31 cellular contexts compared by ENCODE assay signal in the genomic region with DNA sequence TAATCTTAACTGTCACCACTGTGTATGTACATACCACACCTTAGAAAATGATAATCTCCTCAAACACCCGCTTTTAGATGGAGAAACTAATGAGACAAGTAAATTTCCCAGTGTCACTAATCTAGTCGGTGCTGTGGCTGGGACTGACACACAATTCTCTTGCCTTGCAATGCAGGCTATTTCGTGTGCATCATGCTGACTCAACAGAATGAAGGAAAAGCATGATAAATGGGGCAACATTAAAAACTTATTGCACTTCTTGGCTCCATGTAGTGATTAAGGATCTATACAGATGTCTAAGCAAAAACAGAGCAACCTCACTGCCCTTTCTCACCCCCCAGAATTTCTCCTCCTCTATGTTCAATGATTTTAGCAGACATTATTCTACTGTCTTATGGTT.
"Had no signal": no experiment of that assay in that cellular context is flagged by ENCODE, and none has a peak within 500 bp of the region (broad histone marks: within the 10 kb centered on the region; RNA-seq: fewer than 3 reads in every experiment).

No MANE protein-coding gene starts in this region.

- H3K27ac Mint-ChIP-seq: activated CD4-positive, alpha-beta memory T cell treated with anti-CD3 and anti-CD28 coated beads for 36 hours; activated CD4-positive, alpha-beta T cell treated with anti-CD3 and anti-CD28 coated beads for 36 hours; activated CD4-positive, alpha-beta T cell treated with anti-CD3 and anti-CD28 coated beads, Interleukin-2, amount 10 ng/mL, durations not matched to agents 24 days and 14 days; activated naive CD4-positive, alpha-beta T cell treated with anti-CD3 and anti-CD28 coated beads, Interleukin-2, amount 10 ng/mL, durations not matched to agents 7 days and 5 days; activated naive CD4-positive, alpha-beta T cell treated with anti-CD3 and anti-CD28 coated beads, Interleukin-2, amount 50 U/mL, for 72 hours; activated naive CD8-positive, alpha-beta T cell treated with anti-CD3 and anti-CD28 coated beads, Interleukin-2, amount 10 ng/mL, durations not matched to agents 7 days and 5 days; activated T-cell treated with anti-CD3 and anti-CD28 coated beads, Interleukin-2, amount 50 U/mL, for 24 hours; activated T-cell treated with anti-CD3 and anti-CD28 coated beads, Interleukin-2, amount 50 U/mL, for 72 hours had no signal

- H3K4me1 Mint-ChIP-seq: activated CD4-positive, alpha-beta T cell treated with anti-CD3 and anti-CD28 coated beads for 36 hours; activated CD4-positive, alpha-beta T cell treated with anti-CD3 and anti-CD28 coated beads, Interleukin-2, amount 10 ng/mL, durations not matched to agents 24 days and 14 days; activated naive CD4-positive, alpha-beta T cell treated with anti-CD3 and anti-CD28 coated beads, Interleukin-2, amount 10 ng/mL, durations not matched to agents 7 days and 5 days; activated naive CD8-positive, alpha-beta T cell treated with anti-CD3 and anti-CD28 coated beads, Interleukin-2, amount 10 ng/mL, durations not matched to agents 7 days and 5 days had no signal

- ATAC-seq: activated CD4-positive, alpha-beta T cell treated with anti-CD3 and anti-CD28 coated beads for 36 hours; activated naive CD4-positive, alpha-beta T cell treated with anti-CD3 and anti-CD28 coated beads, Interleukin-2, amount 50 U/mL, for 72 hours; activated T-cell treated with anti-CD3 and anti-CD28 coated beads, Interleukin-2, amount 50 U/mL, for 72 hours; esophagus mucosa; foreskin keratinocyte; gastrocnemius medialis; heart left ventricle had no signal

- H3K4me3 ChIP-seq: ascending aorta, breast epithelium, cardiac muscle cell, colonic mucosa, gastrocnemius medialis, heart left ventricle had no signal

- DNase-seq: activated CD4-positive, alpha-beta memory T cell treated with anti-CD3 and anti-CD28 coated beads for 36 hours; activated CD4-positive, alpha-beta T cell treated with anti-CD3 and anti-CD28 coated beads for 36 hours; activated CD4-positive, alpha-beta T cell treated with anti-CD3 and anti-CD28 coated beads, Interleukin-2, amount 10 ng/mL, durations not matched to agents 24 days and 14 days; activated CD4-positive, CD25-positive, alpha-beta regulatory T cell; activated CD4-positive, CD25-positive, alpha-beta regulatory T cell treated with anti-CD3 and anti-CD28 coated beads, Interleukin-2, amount 50 U/mL, for 72 hours; activated CD8-positive, alpha-beta memory T cell treated with anti-CD3 and anti-CD28 coated beads, Interleukin-2, amount 50 U/mL, for 48 hours; activated gamma-delta T cell; activated naive CD4-positive, alpha-beta T cell; activated naive CD4-positive, alpha-beta T cell treated with anti-CD3 and anti-CD28 coated beads, Interleukin-2, amount 10 ng/mL, durations not matched to agents 7 days and 5 days; activated naive CD8-positive, alpha-beta T cell treated with anti-CD3 and anti-CD28 coated beads, Interleukin-2, amount 10 ng/mL, durations not matched to agents 7 days and 5 days; activated T-cell treated with anti-CD3 and anti-CD28 coated beads for 4 hours; activated T-cell treated with anti-CD3 and anti-CD28 coated beads, Interleukin-2, amount 50 U/mL, for 24 hours; activated T-cell treated with anti-CD3 and anti-CD28 coated beads, Interleukin-2, amount 50 U/mL, for 72 hours; central memory CD4-positive, alpha-beta T cell; cerebellar nuclear complex; colonic mucosa; effector CD8-positive, alpha-beta T cell; foreskin keratinocyte; gastrocnemius medialis; glutamatergic neuron; heart left ventricle; T-helper 2 cell had no signal

- FAIRE-seq: endometrium, endothelial cell of umbilical vein had no signal

- H3K27me3 Mint-ChIP-seq: activated CD4-positive, alpha-beta memory T cell treated with anti-CD3 and anti-CD28 coated beads for 36 hours; activated CD4-positive, alpha-beta T cell treated with anti-CD3 and anti-CD28 coated beads for 36 hours; activated CD4-positive, alpha-beta T cell treated with anti-CD3 and anti-CD28 coated beads, Interleukin-2, amount 10 ng/mL, durations not matched to agents 24 days and 14 days; activated naive CD4-positive, alpha-beta T cell treated with anti-CD3 and anti-CD28 coated beads, Interleukin-2, amount 10 ng/mL, durations not matched to agents 7 days and 5 days; activated naive CD8-positive, alpha-beta T cell treated with anti-CD3 and anti-CD28 coated beads, Interleukin-2, amount 10 ng/mL, durations not matched to agents 7 days and 5 days; activated T-cell treated with anti-CD3 and anti-CD28 coated beads, Interleukin-2, amount 50 U/mL, for 24 hours; brain had no signal

- H3K9me3 Mint-ChIP-seq: activated CD4-positive, alpha-beta T cell treated with anti-CD3 and anti-CD28 coated beads, Interleukin-2, amount 10 ng/mL, durations not matched to agents 24 days and 14 days; activated T-cell treated with anti-CD3 and anti-CD28 coated beads, Interleukin-2, amount 50 U/mL, for 24 hours had no signal

- H3K27me3 ChIP-seq: ascending aorta, breast epithelium, cardiac muscle cell, colonic mucosa, foreskin keratinocyte, gastrocnemius medialis, heart left ventricle had no signal

- H3K36me3 Mint-ChIP-seq: activated CD4-positive, alpha-beta memory T cell treated with anti-CD3 and anti-CD28 coated beads for 36 hours; activated naive CD4-positive, alpha-beta T cell treated with anti-CD3 and anti-CD28 coated beads, Interleukin-2, amount 10 ng/mL, durations not matched to agents 7 days and 5 days; activated naive CD4-positive, alpha-beta T cell treated with anti-CD3 and anti-CD28 coated beads, Interleukin-2, amount 50 U/mL, for 72 hours; activated naive CD8-positive, alpha-beta T cell treated with anti-CD3 and anti-CD28 coated beads, Interleukin-2, amount 10 ng/mL, durations not matched to agents 7 days and 5 days; brain had no signal

- H3K9me3 ChIP-seq: ascending aorta, breast epithelium, colonic mucosa, gastrocnemius medialis, heart left ventricle had no signal

- H3K36me3 ChIP-seq: ascending aorta, breast epithelium, cardiac muscle cell, colonic mucosa, gastrocnemius medialis, heart left ventricle had no signal

- H3K27ac ChIP-seq: ascending aorta, breast epithelium, cardiac muscle cell, colonic mucosa, epithelial cell of prostate, foreskin keratinocyte, gastrocnemius medialis, heart left ventricle had no signal

- H3K4me3 Mint-ChIP-seq: activated CD4-positive, alpha-beta memory T cell treated with anti-CD3 and anti-CD28 coated beads for 36 hours; activated CD4-positive, alpha-beta T cell treated with anti-CD3 and anti-CD28 coated beads for 36 hours; activated CD4-positive, alpha-beta T cell treated with anti-CD3 and anti-CD28 coated beads, Interleukin-2, amount 10 ng/mL, durations not matched to agents 24 days and 14 days; activated naive CD4-positive, alpha-beta T cell treated with anti-CD3 and anti-CD28 coated beads, Interleukin-2, amount 10 ng/mL, durations not matched to agents 7 days and 5 days; activated naive CD8-positive, alpha-beta T cell treated with anti-CD3 and anti-CD28 coated beads, Interleukin-2, amount 10 ng/mL, durations not matched to agents 7 days and 5 days; activated T-cell treated with anti-CD3 and anti-CD28 coated beads, Interleukin-2, amount 50 U/mL, for 24 hours; activated T-cell treated with anti-CD3 and anti-CD28 coated beads, Interleukin-2, amount 50 U/mL, for 72 hours; brain had no signal

- H3K4me1 ChIP-seq: ascending aorta, breast epithelium, colonic mucosa, foreskin keratinocyte, gastrocnemius medialis, heart left ventricle had no signal
